ENCODE assay signal across 8 cellular contexts in the genomic region with DNA sequence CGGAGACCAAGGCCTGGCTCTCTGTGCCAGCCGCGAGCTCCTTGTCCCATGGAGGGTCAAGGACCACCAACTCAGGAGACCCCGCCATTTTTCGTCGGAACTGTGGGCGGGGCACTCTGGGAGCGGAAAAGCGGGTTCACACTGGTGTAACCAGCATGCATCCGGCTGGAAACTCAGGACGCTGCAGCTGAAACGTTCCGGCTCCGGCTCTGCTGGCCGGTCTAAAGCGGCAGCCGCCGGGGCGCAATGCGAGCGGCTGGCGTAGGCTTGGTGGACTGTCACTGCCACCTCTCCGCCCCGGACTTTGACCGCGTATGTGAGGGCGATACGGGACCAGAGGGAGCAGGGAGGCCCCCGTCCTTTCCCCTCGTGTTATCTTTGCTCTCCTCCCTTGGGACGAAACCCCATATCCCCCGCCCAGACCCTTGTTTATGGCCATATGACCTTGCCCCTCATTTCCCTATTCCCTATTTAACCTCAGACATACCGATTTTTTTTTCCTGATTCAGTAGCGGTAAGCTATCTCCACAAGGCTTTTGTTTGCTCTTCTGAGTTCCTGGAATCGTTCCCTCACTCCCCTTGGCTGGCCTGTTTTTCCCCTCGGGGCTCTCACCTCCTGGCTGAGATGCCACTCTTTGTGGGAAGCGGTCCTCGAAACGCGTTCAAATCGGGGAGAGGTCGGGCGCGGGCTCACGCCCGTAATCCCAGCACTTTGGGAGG. TPM values are rescaled to one million over a fixed set of nuclear protein-coding genes. Genes with fewer than 3 reads are reported as not detected.
DNase-seq lines count a peak whose midpoint lies in the region; ATAC-seq and TF ChIP-seq lines count a peak whose summit lies in the region.

A gene with protein sequence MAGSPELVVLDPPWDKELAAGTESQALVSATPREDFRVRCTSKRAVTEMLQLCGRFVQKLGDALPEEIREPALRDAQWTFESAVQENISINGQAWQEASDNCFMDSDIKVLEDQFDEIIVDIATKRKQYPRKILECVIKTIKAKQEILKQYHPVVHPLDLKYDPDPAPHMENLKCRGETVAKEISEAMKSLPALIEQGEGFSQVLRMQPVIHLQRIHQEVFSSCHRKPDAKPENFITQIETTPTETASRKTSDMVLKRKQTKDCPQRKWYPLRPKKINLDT (minus strand): TSS at position 102 of the 720 bp plus-strand sequence. CDS start 14 bp downstream, at position 88.
A gene with protein sequence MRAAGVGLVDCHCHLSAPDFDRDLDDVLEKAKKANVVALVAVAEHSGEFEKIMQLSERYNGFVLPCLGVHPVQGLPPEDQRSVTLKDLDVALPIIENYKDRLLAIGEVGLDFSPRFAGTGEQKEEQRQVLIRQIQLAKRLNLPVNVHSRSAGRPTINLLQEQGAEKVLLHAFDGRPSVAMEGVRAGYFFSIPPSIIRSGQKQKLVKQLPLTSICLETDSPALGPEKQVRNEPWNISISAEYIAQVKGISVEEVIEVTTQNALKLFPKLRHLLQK (plus strand): TSS at position 219 of the 720 bp plus-strand sequence. CDS start 28 bp downstream, at position 247.

- H3K9me3 ChIP-seq in WERI-Rb-1 (ENCODE audit: severe bottlenecking) (no peaks in the 10 kb centered on the region), breast epithelium (no peaks in the 10 kb centered on the region), iPS-20b (ENCODE audit: insufficient read depth, low read depth, low read length) (no peaks in the 10 kb centered on the region)

- peak; percentile 59 for ATAC-seq in GM18873 (IDR thresholded peaks at IDR 0.05; ENCODE audit: low FRiP score, unreplicated experiment)
- peak; percentile 64 for ATAC-seq in HG03135 (IDR thresholded peaks at IDR 0.05; ENCODE audit: unreplicated experiment)

- H3K4me3 ChIP-seq in AG04449 (ENCODE audit: low read depth, low read length) (peak within 1 kb of the TSS; percentile 95), WERI-Rb-1 (ENCODE audit: low read depth, low read length) (peak within 1 kb of the TSS; percentile 91), breast epithelium (peak within 1 kb of the TSS; percentile 74 to 96 (median 75)), iPS-20b (ENCODE audit: low read length) (peak within 1 kb of the TSS; percentile 82), skin epidermis (peak within 1 kb of the TSS; percentile 47 to 97 (median 90))

- no peaks in the 10 kb centered on the region for H3K27me3 ChIP-seq in WERI-Rb-1 (ENCODE audit: insufficient read depth, low read depth, severe bottlenecking)
- H3K27me3 ChIP-seq in breast epithelium: no peaks in the 10 kb centered on the region
- no peaks in the 10 kb centered on the region for H3K27me3 ChIP-seq in iPS-20b (ENCODE audit: insufficient read depth, low read length)

- TF ChIP-seq POLR2A in breast epithelium (IDR thresholded peaks at IDR 0.05): peak; percentile 76

- H3K4me1 ChIP-seq in breast epithelium (peaks cover 0 to 11% of the 10 kb centered on the region in 2 donors), iPS-20b (ENCODE audit: insufficient read depth, low read length) (no peaks in the 10 kb centered on the region; the same call in 1 of the 2 replicates)

- peak within 1 kb of the TSS; percentile 93 for H3K9ac ChIP-seq in iPS-20b (ENCODE audit: low read depth, low read length)

- H3K27ac ChIP-seq in WERI-Rb-1 (peak within 1 kb of the TSS; percentile 94), breast epithelium (peak within 1 kb of the TSS; percentile 90 to 97), iPS-20b (ENCODE audit: low read length) (peak within 1 kb of the TSS; percentile 4), skin epidermis (peak within 1 kb of the TSS; percentile 71 to 98 (median 95))

- POLR2A ChIA-PET in AG04449 (lab: Yijun Ruan, JAX): interaction anchor here (0.5 to 1.7 kb wide), 5 partner anchors 10 to 1373 kb away, joined by 3 to 10 read pairs (median 3); a partner anchor contains a TSS

- intact Hi-C loops in breast epithelium (cut with DNase I; ENCODE audit: low total_unique reads): no loop called here

- CTCF ChIA-PET in AG04449 (lab: Yijun Ruan, JAX): interaction anchor here (1.1 to 4.3 kb wide), 6 partner anchors 10 to 721 kb away, joined by 4 to 29 read pairs (median 11); no protein-coding TSS in a partner anchor

- H3K36me3 ChIP-seq in WERI-Rb-1 (peaks cover 12% of the 10 kb centered on the region), breast epithelium (no peaks in the 10 kb centered on the region), iPS-20b (ENCODE audit: insufficient read depth, low read depth, low read length) (peaks cover 16% of the 10 kb centered on the region)

- TF ChIP-seq CTCF in AG04449 (IDR thresholded peaks at IDR 0.05; ENCODE audit: insufficient read depth, low read length, missing control alignments) (no peak), WERI-Rb-1 (IDR thresholded peaks at IDR 0.05; ENCODE audit: low read depth, low read length) (0 out of 2 replicates have a peak, but pooled peaks have one; percentile 26), breast epithelium (IDR thresholded peaks at IDR 0.05) (no peak)

- DNase-seq in AG04449 (ENCODE audit: low read depth, low spot score): no peak
- peak; percentile 91 for DNase-seq in NCI-H2196 (lab: John Stamatoyannopoulos, UW; ENCODE audit: unreplicated experiment)
- DNase-seq in WERI-Rb-1: peak; percentile 96
- peak; percentile 81 to 89 for DNase-seq in breast epithelium (ENCODE audit: low spot score in 2 of 2)

RNA-seq across cellular contexts. Expression of the first gene that starts in this region (rescaled TPM):
- 10 to 100 TPM; 28.5 to 47.5 (median 44.6) TPM for total RNA-seq in breast epithelium

RNA-seq across cellular contexts. Expression of the second gene that starts in this region (rescaled TPM):
- 10 to 100 TPM in 2 of 3 donors, 1 to 10 TPM in 1; 9.2 to 28.6 (median 15.5) TPM for total RNA-seq in breast epithelium

Comparison
In these comparisons a context has a peak if more than half of its experiments do, and no peak if none do; other contexts are left out.
1. H3K27ac ChIP-seq: peak in every context shown above with its lines; median percentile 95 in skin epidermis; 94 in WERI-Rb-1; 94 in breast epithelium; 4 in iPS-20b.